ENCODE assay signal across 12 cellular contexts in the genomic region with DNA sequence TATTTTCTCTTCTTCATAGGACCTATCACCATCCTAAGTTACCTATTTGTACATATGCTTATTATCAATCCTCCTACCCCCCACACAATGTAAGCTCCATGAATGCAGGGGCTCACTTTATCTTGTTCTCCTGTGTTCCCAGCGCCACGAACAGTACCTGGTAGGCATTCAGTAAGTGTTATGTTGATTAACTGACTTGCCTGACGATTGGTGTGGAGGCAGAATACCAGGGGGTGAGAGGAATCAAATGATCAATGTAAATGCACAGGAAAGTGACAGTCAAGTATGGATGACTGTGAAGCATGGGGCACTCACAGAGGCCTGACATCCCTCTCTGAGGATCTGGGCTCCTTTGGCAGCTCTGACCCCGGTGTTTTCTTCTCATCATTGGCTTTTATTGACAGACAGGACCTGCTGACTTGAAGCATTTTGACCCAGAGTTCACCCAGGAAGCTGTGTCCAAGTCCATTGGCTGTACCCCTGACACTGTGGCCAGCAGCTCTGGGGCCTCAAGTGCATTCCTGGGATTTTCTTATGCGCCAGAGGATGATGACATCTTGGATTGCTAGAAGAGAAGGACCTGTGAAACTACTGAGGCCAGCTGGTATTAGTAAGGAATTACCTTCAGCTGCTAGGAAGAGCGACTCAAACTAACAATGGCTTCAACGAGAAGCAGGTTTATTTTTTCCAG. TPM values are rescaled to one million over a fixed set of nuclear protein-coding genes. Genes with fewer than 3 reads are reported as not detected.
DNase-seq lines count a peak whose midpoint lies in the region; ATAC-seq and TF ChIP-seq lines count a peak whose summit lies in the region.
"Had no signal": no experiment of that assay in that cellular context is flagged by ENCODE, and none has a peak within 500 bp of the region (broad histone marks: within the 10 kb centered on the region; RNA-seq: fewer than 3 reads in every experiment).

No MANE protein-coding gene starts in this region.

- H3K36me3 Mint-ChIP-seq in activated CD4-positive, alpha-beta T cell treated with anti-CD3 and anti-CD28 coated beads for 36 hours (ENCODE audit: low read depth) = no peaks in the 10 kb centered on the region

- no peaks in the 10 kb centered on the region for H3K36me3 ChIP-seq in KMS-11 (ENCODE audit: insufficient read depth)
- no peaks in the 10 kb centered on the region for H3K36me3 ChIP-seq in lung (ENCODE audit: control insufficient read depth in 2 of 2, insufficient read depth in 2 of 2, low read length in 2 of 2)
- H3K36me3 ChIP-seq: BLaER1 treated with 17β-estradiol and CSF1 and Interleukin-3, amounts not matched to agents 10 nM and 100 nM; thyroid gland had no signal

- H3K4me1 ChIP-seq in KMS-11 (ENCODE audit: low read depth, poor library complexity, severe bottlenecking) (peaks cover 30% of the 10 kb centered on the region), lung (ENCODE audit: control insufficient read depth in 2 of 2, insufficient read depth in 2 of 2, low read length in 2 of 2) (peaks cover 0 to 3% of the 10 kb centered on the region in 2 donors)

- POLR2A ChIA-PET in activated CD4-positive, alpha-beta T cell treated with anti-CD3 and anti-CD28 coated beads for 36 hours (lab: Charles Lee) = no interaction called here

- no peak overlapping the region for H3K9ac ChIP-seq in KMS-11
- H3K9ac ChIP-seq: BLaER1 treated with 17β-estradiol and CSF1 and Interleukin-3, amounts not matched to agents 10 nM and 100 nM had no signal

- DNase-seq in AG09309 (ENCODE audit: low read depth) (peak; percentile 66), dorsolateral prefrontal cortex (no peak), lung (ENCODE audit: low spot score) (peak; percentile 56), GM19240 (ENCODE audit: insufficient read length, low spot score) (no peak)
- no peak for DNase-seq in activated CD4-positive, alpha-beta T cell treated with anti-CD3 and anti-CD28 coated beads for 36 hours
- DNase-seq: NCI-H1092 treated with DMSO at 0.1 percent for 48 hours had no signal

- intact Hi-C loops in dorsolateral prefrontal cortex (cut with DNase I) = no loop called here
- intact Hi-C loops in activated CD4-positive, alpha-beta T cell treated with anti-CD3 and anti-CD28 coated beads for 36 hours (cut with DNase I, micrococcal nuclease) = no loop called here

- H3K27ac ChIP-seq in KMS-11 = no peak overlapping the region
- peak overlapping the region in 33 of 59 donors; percentile 2 to 88 (median 75) for H3K27ac ChIP-seq in dorsolateral prefrontal cortex
- peak overlapping the region in 1 of 2 donors; percentile 71 for H3K27ac ChIP-seq in lung (ENCODE audit: low read depth in 1 of 2, low read length in 1 of 2)
- H3K27ac ChIP-seq: BLaER1 treated with 17β-estradiol and CSF1 and Interleukin-3, amounts not matched to agents 10 nM and 100 nM; thyroid gland had no signal

- peak overlapping the region; percentile 10; the same call in 1 of the 2 replicates for H2AFZ ChIP-seq in KMS-11 (ENCODE audit: low read depth)

- H3K79me2 ChIP-seq in KMS-11 (ENCODE audit: insufficient read depth, low read depth) = no peaks in the 10 kb centered on the region

- no peaks in the 10 kb centered on the region for H3K27me3 Mint-ChIP-seq in activated CD4-positive, alpha-beta T cell treated with anti-CD3 and anti-CD28 coated beads for 36 hours

- TF ChIP-seq CTCF in AG09309 (IDR thresholded peaks at IDR 0.05; ENCODE audit: control insufficient read depth, insufficient read depth, low read depth, low read length, missing control alignments) = no peak
- TF ChIP-seq CTCF in KMS-11 (conservative IDR thresholded peaks at IDR 0.05; ENCODE audit: low read depth, low read length) = no peak
- TF ChIP-seq CTCF in dorsolateral prefrontal cortex (IDR thresholded peaks at IDR 0.05 in 54 of 56, conservative IDR thresholded peaks at IDR 0.05 in 2 of 56; ENCODE audit: low read depth in 1 of 56, partially characterized antibody in 56 of 56) = no peak
- TF ChIP-seq CTCF in lung (IDR thresholded peaks at IDR 0.05; ENCODE audit: control extremely low read depth, extremely low read depth) = no peak

- no peaks in the 10 kb centered on the region for H4K20me1 ChIP-seq in KMS-11 (ENCODE audit: insufficient read depth)
- H4K20me1 ChIP-seq: BLaER1 treated with 17β-estradiol and CSF1 and Interleukin-3, amounts not matched to agents 10 nM and 100 nM had no signal

- no peaks in the 10 kb centered on the region for H3K27me3 ChIP-seq in KMS-11 (ENCODE audit: insufficient read depth, low read depth)
- no peaks in the 10 kb centered on the region for H3K27me3 ChIP-seq in dorsolateral prefrontal cortex
- no peaks in the 10 kb centered on the region for H3K27me3 ChIP-seq in lung (ENCODE audit: control insufficient read depth, insufficient read depth)
- H3K27me3 ChIP-seq: BLaER1 treated with 17β-estradiol and CSF1 and Interleukin-3, amounts not matched to agents 10 nM and 100 nM; right lobe of liver; thyroid gland had no signal

- no peaks in the 10 kb centered on the region for H3K4me1 Mint-ChIP-seq in activated CD4-positive, alpha-beta T cell treated with anti-CD3 and anti-CD28 coated beads for 36 hours

- ATAC-seq in lung (ENCODE audit: insufficient read depth, low FRiP score) (no peak), GM21825 (IDR thresholded peaks at IDR 0.05; ENCODE audit: unreplicated experiment) (no peak), HG03108 (IDR thresholded peaks at IDR 0.05; ENCODE audit: unreplicated experiment) (no peak)
- ATAC-seq in activated CD4-positive, alpha-beta T cell treated with anti-CD3 and anti-CD28 coated beads for 36 hours = no peak

- no peak overlapping the region for H3K27ac Mint-ChIP-seq in activated CD4-positive, alpha-beta T cell treated with anti-CD3 and anti-CD28 coated beads for 36 hours

- no peak overlapping the region for H3K4me3 Mint-ChIP-seq in activated CD4-positive, alpha-beta T cell treated with anti-CD3 and anti-CD28 coated beads for 36 hours

- CTCF ChIA-PET in activated CD4-positive, alpha-beta T cell treated with anti-CD3 and anti-CD28 coated beads for 36 hours (lab: Charles Lee) = interaction anchor here (0.7 kb wide), 2 partner anchors 11 to 611 kb away, joined by 3 to 4 read pairs; no protein-coding TSS in a partner anchor

- peak overlapping the region; percentile 26; the same call in 1 of the 2 replicates for H3K4me2 ChIP-seq in KMS-11

- no peaks in the 10 kb centered on the region for H3K9me3 ChIP-seq in lung (ENCODE audit: control insufficient read depth in 2 of 2, insufficient read depth in 1 of 2, low read length in 1 of 2)
- H3K9me3 ChIP-seq: BLaER1 treated with 17β-estradiol and CSF1 and Interleukin-3, amounts not matched to agents 10 nM and 100 nM; right lobe of liver; thyroid gland had no signal

- WGBS in lung, 2 donors = 55 to 71% methylated on average over 7 of the region's 7 CpGs

- H3K4me3 ChIP-seq in AG09309 (ENCODE audit: control insufficient read depth, low read depth, low read length) (no peak overlapping the region), KMS-11 (IDR thresholded peaks at IDR 0.05; ENCODE audit: insufficient read depth, low read depth, low read length) (no peak overlapping the region), dorsolateral prefrontal cortex (no peak overlapping the region), lung (no peak overlapping the region)
- H3K4me3 ChIP-seq: BLaER1 treated with 17β-estradiol and CSF1 and Interleukin-3, amounts not matched to agents 10 nM and 100 nM; right lobe of liver; thyroid gland had no signal

- H3K9me3 Mint-ChIP-seq in activated CD4-positive, alpha-beta T cell treated with anti-CD3 and anti-CD28 coated beads for 36 hours (ENCODE audit: low read depth) = no peaks in the 10 kb centered on the region

RNA-seq across cellular contexts. Expression of a gene that starts 6.1 kb away (rescaled TPM):
- total RNA-seq in dorsolateral prefrontal cortex = 10 to 100 TPM; 16.3 to 36.7 (median 24.2) TPM
- 10 to 100 TPM; 28.7 to 49.0 TPM for total RNA-seq in lung
- polyA plus RNA-seq in lung = 10 to 100 TPM; 16.0 to 16.2 TPM
- 10 to 100 TPM; 14.0 to 14.1 TPM for total RNA-seq in activated CD4-positive, alpha-beta T cell treated with anti-CD3 and anti-CD28 coated beads for 36 hours

RNA-seq across cellular contexts. Expression of a gene that starts 25.8 kb away (rescaled TPM):
- total RNA-seq in dorsolateral prefrontal cortex (10 to 100 TPM in 89 of 120 experiments, 1 to 10 TPM in 31; 1.9 to 69.2 (median 14.7) TPM), lung (1 to 10 TPM; 1.2 to 3.2 TPM)
- polyA plus RNA-seq in lung = under 1 TPM; 0.15 to 0.73 TPM
- total RNA-seq in activated CD4-positive, alpha-beta T cell treated with anti-CD3 and anti-CD28 coated beads for 36 hours = under 1 TPM; 0.27 to 0.65 TPM

Comparison
In these comparisons a context has a peak if more than half of its experiments do, and no peak if none do; other contexts are left out.
1. DNase-seq: peak in AG09309 (single experiment) and lung (single experiment); none in dorsolateral prefrontal cortex (0 of 10), activated CD4-positive, alpha-beta T cell treated with anti-CD3 and anti-CD28 coated beads for 36 hours (single experiment) and GM19240 (single experiment).